In genomic region chr17:62869885-62870580, GRCh38 we compare ENCODE assay signal across 8 cellular contexts.
DNase-seq lines count a peak whose midpoint lies in the region; ATAC-seq and TF ChIP-seq lines count a peak whose summit lies in the region.

No MANE protein-coding gene starts in this region.

- no peaks in the 10 kb centered on the region for H3K36me3 Mint-ChIP-seq in mesothelial cell of epicardium
- no peaks in the 10 kb centered on the region for H3K36me3 Mint-ChIP-seq in activated T-helper 1 cell treated with anti-CD3 and anti-CD28 coated beads, Interleukin-12 subunit alpha, Interleukin-12 subunit beta, Interleukin-2, Interleukin-4 antibody, amounts not matched to agents 30 ng/mL and 10 ng/mL and 1 ng/mL, durations not matched to agents 14 hours and 24 hours and 36 hours (ENCODE audit: low read depth)

- H3K4me1 Mint-ChIP-seq in mesothelial cell of epicardium = peaks cover 31% of the 10 kb centered on the region
- H3K4me1 Mint-ChIP-seq in activated T-helper 1 cell treated with anti-CD3 and anti-CD28 coated beads, Interleukin-12 subunit alpha, Interleukin-12 subunit beta, Interleukin-2, Interleukin-4 antibody, amounts not matched to agents 30 ng/mL and 10 ng/mL and 1 ng/mL, durations not matched to agents 14 hours and 24 hours and 36 hours (ENCODE audit: low read depth) = no peaks in the 10 kb centered on the region

- WGBS in psoas muscle, 3 donors = 29 to 41% (median 32%) methylated on average over 7 of the region's 7 CpGs

- H3K9me3 ChIP-seq in psoas muscle = no peaks in the 10 kb centered on the region

- peaks cover 0 to 2% (median 0%) of the 10 kb centered on the region in 3 donors for H3K27me3 ChIP-seq in psoas muscle (ENCODE audit: insufficient read depth in 3 of 3, low read length in 2 of 3)

- no peak overlapping the region for H3K4me3 ChIP-seq in psoas muscle

- peak; percentile 26 for DNase-seq in DMS79 treated with DMSO at 0.1 percent for 48 hours (lab: John Stamatoyannopoulos, UW)
- DNase-seq in NCI-H2171 (lab: John Stamatoyannopoulos, UW) = peak; percentile 95
- peak; percentile 6 for DNase-seq in cerebellum (ENCODE audit: low spot score)
- DNase-seq in mesothelial cell of epicardium (ENCODE audit: low spot score in 2 of 2, unreplicated experiment in 2 of 2) = peak in 1 of 2 experiments; percentile 41
- DNase-seq in T-helper 9 cell = no peak
- DNase-seq in psoas muscle = no peak
- DNase-seq in activated T-helper 1 cell treated with anti-CD3 and anti-CD28 coated beads, Interleukin-12 subunit alpha, Interleukin-12 subunit beta, Interleukin-2, Interleukin-4 antibody, amounts not matched to agents 30 ng/mL and 10 ng/mL and 1 ng/mL, durations not matched to agents 14 hours and 24 hours and 36 hours (ENCODE audit: low spot score) = no peak

- TF ChIP-seq CTCF in mesothelial cell of epicardium (IDR thresholded peaks at IDR 0.05; ENCODE audit: unreplicated experiment) (no peak), psoas muscle (IDR thresholded peaks at IDR 0.05) (no peak)

- H3K9me3 Mint-ChIP-seq in mesothelial cell of epicardium = peaks cover 3% of the 10 kb centered on the region
- no peaks in the 10 kb centered on the region for H3K9me3 Mint-ChIP-seq in activated T-helper 1 cell treated with anti-CD3 and anti-CD28 coated beads, Interleukin-12 subunit alpha, Interleukin-12 subunit beta, Interleukin-2, Interleukin-4 antibody, amounts not matched to agents 30 ng/mL and 10 ng/mL and 1 ng/mL, durations not matched to agents 14 hours and 24 hours and 36 hours

- no peaks in the 10 kb centered on the region for H3K4me1 ChIP-seq in psoas muscle

- H3K4me3 Mint-ChIP-seq in mesothelial cell of epicardium = no peak overlapping the region
- no peak overlapping the region for H3K4me3 Mint-ChIP-seq in activated T-helper 1 cell treated with anti-CD3 and anti-CD28 coated beads, Interleukin-12 subunit alpha, Interleukin-12 subunit beta, Interleukin-2, Interleukin-4 antibody, amounts not matched to agents 30 ng/mL and 10 ng/mL and 1 ng/mL, durations not matched to agents 14 hours and 24 hours and 36 hours

- no peak overlapping the region for H3K27ac ChIP-seq in psoas muscle

- ATAC-seq in GM18498 (IDR thresholded peaks at IDR 0.05; ENCODE audit: unreplicated experiment) = no peak
- ATAC-seq in psoas muscle = no peak

- H3K36me3 ChIP-seq in psoas muscle (ENCODE audit: insufficient read depth in 1 of 2, low read depth in 1 of 2) = no peaks in the 10 kb centered on the region

- H3K27ac Mint-ChIP-seq in mesothelial cell of epicardium = peak overlapping the region; percentile 94
- no peak overlapping the region for H3K27ac Mint-ChIP-seq in activated T-helper 1 cell treated with anti-CD3 and anti-CD28 coated beads, Interleukin-12 subunit alpha, Interleukin-12 subunit beta, Interleukin-2, Interleukin-4 antibody, amounts not matched to agents 30 ng/mL and 10 ng/mL and 1 ng/mL, durations not matched to agents 14 hours and 24 hours and 36 hours

- intact Hi-C loops in psoas muscle (cut with DNase I) = no loop called here
- intact Hi-C loops in activated T-helper 1 cell treated with anti-CD3 and anti-CD28 coated beads, Interleukin-12 subunit alpha, Interleukin-12 subunit beta, Interleukin-2, Interleukin-4 antibody, amounts not matched to agents 30 ng/mL and 10 ng/mL and 1 ng/mL, durations not matched to agents 14 hours and 24 hours and 36 hours (cut with micrococcal nuclease) = no loop called here

- H3K27me3 Mint-ChIP-seq in mesothelial cell of epicardium (ENCODE audit: low read depth) = no peaks in the 10 kb centered on the region
- peaks cover 5% of the 10 kb centered on the region for H3K27me3 Mint-ChIP-seq in activated T-helper 1 cell treated with anti-CD3 and anti-CD28 coated beads, Interleukin-12 subunit alpha, Interleukin-12 subunit beta, Interleukin-2, Interleukin-4 antibody, amounts not matched to agents 30 ng/mL and 10 ng/mL and 1 ng/mL, durations not matched to agents 14 hours and 24 hours and 36 hours (ENCODE audit: insufficient read depth)

Comparison
In these comparisons a context has a peak if more than half of its experiments do, and no peak if none do; other contexts are left out.
1. DNase-seq: peak in DMS79 treated with DMSO at 0.1 percent for 48 hours (single experiment), NCI-H2171 (single experiment) and cerebellum (single experiment); none in T-helper 9 cell (single experiment), psoas muscle (0 of 2) and activated T-helper 1 cell treated with anti-CD3 and anti-CD28 coated beads, Interleukin-12 subunit alpha, Interleukin-12 subunit beta, Interleukin-2, Interleukin-4 antibody, amounts not matched to agents 30 ng/mL and 10 ng/mL and 1 ng/mL, durations not matched to agents 14 hours and 24 hours and 36 hours (single experiment).